Comparison of ENCODE assay signal across 28 cellular contexts in genomic region chr3:153462550-153462949, GRCh38.
"Had no signal": no experiment of that assay in that cellular context is flagged by ENCODE, and none has a peak within 500 bp of the region (broad histone marks: within the 10 kb centered on the region; RNA-seq: fewer than 3 reads in every experiment).

No MANE protein-coding gene starts in this region.

- H3K36me3 Mint-ChIP-seq: activated naive CD4-positive, alpha-beta T cell treated with anti-CD3 and anti-CD28 coated beads, Interleukin-2, amount 50 U/mL, for 24 hours; mesothelial cell of epicardium; naive B cell had no signal

- H3K4me3 ChIP-seq: gastroesophageal sphincter, heart left ventricle, pancreas, prostate gland, skin epidermis, upper lobe of left lung, vagina had no signal

- H3K9me3 ChIP-seq: gastroesophageal sphincter, heart left ventricle, pancreas, prostate gland, upper lobe of left lung, vagina had no signal

- H3K27ac Mint-ChIP-seq: activated CD4-positive, alpha-beta T cell treated with anti-CD3 and anti-CD28 coated beads for 36 hours; activated T-cell treated with anti-CD3 and anti-CD28 coated beads, Interleukin-2, amount 50 U/mL, for 24 hours; mesothelial cell of epicardium; naive B cell; stimulated activated naive CD8-positive, alpha-beta T cell treated with anti-CD3 and anti-CD28 coated beads, Interleukin-15, Interleukin-2, amounts not matched to agents 100 ng/mL and 50 ng/mL, for 24 hours had no signal

- H3K36me3 ChIP-seq: gastroesophageal sphincter, heart left ventricle, pancreas, prostate gland, upper lobe of left lung, vagina had no signal

- H3K27me3 Mint-ChIP-seq: activated CD4-positive, alpha-beta T cell treated with anti-CD3 and anti-CD28 coated beads for 36 hours; activated naive CD4-positive, alpha-beta T cell treated with anti-CD3 and anti-CD28 coated beads, Interleukin-2, amount 50 U/mL, for 24 hours; activated T-cell treated with anti-CD3 and anti-CD28 coated beads, Interleukin-2, amount 50 U/mL, for 24 hours; naive B cell; stimulated activated naive CD8-positive, alpha-beta T cell treated with anti-CD3 and anti-CD28 coated beads, Interleukin-15, Interleukin-2, amounts not matched to agents 100 ng/mL and 50 ng/mL, for 24 hours had no signal

- H3K27ac ChIP-seq: gastroesophageal sphincter, heart left ventricle, pancreas, prostate gland, skin epidermis, upper lobe of left lung, vagina had no signal

- DNase-seq: activated CD4-positive, alpha-beta T cell treated with anti-CD3 and anti-CD28 coated beads for 36 hours; activated CD4-positive, alpha-beta T cell treated with anti-CD3 and anti-CD28 coated beads, Interleukin-2, amount 50 U/mL, for 48 hours; activated CD4-positive, CD25-positive, alpha-beta regulatory T cell; activated CD8-positive, alpha-beta memory T cell treated with anti-CD3 and anti-CD28 coated beads, Interleukin-2, amount 50 U/mL, for 48 hours; activated gamma-delta T cell; activated T-cell treated with anti-CD3 and anti-CD28 coated beads, Interleukin-2, amount 50 U/mL, for 24 hours; anterior cingulate cortex; dermis blood vessel endothelial cell; effector CD8-positive, alpha-beta T cell; erythroblast; heart left ventricle; hypothalamus; naive B cell; nucleus accumbens; pancreas; retina; stimulated activated CD4-positive, alpha-beta T cell treated with anti-CD3 and anti-CD28 coated beads, Interleukin-12 subunit alpha, Interleukin-12 subunit beta, amount 100 ng/mL, for 4 hours; stimulated activated CD4-positive, alpha-beta T cell treated with anti-CD3 and anti-CD28 coated beads, Interleukin-4, amount 100 ng/mL, for 1 hour had no signal

- H3K9me3 Mint-ChIP-seq: activated naive CD4-positive, alpha-beta T cell treated with anti-CD3 and anti-CD28 coated beads, Interleukin-2, amount 50 U/mL, for 24 hours; mesothelial cell of epicardium; neural crest cell; stimulated activated naive CD8-positive, alpha-beta T cell treated with anti-CD3 and anti-CD28 coated beads, Interleukin-15, Interleukin-2, amounts not matched to agents 100 ng/mL and 50 ng/mL, for 24 hours had no signal

- H3K27me3 ChIP-seq: gastroesophageal sphincter, heart left ventricle, pancreas, upper lobe of left lung, vagina had no signal

- H3K4me3 Mint-ChIP-seq: activated CD4-positive, alpha-beta T cell treated with anti-CD3 and anti-CD28 coated beads for 36 hours; activated naive CD4-positive, alpha-beta T cell treated with anti-CD3 and anti-CD28 coated beads, Interleukin-2, amount 50 U/mL, for 24 hours; activated T-cell treated with anti-CD3 and anti-CD28 coated beads, Interleukin-2, amount 50 U/mL, for 24 hours; mesothelial cell of epicardium; naive B cell; neural crest cell; stimulated activated naive CD8-positive, alpha-beta T cell treated with anti-CD3 and anti-CD28 coated beads, Interleukin-15, Interleukin-2, amounts not matched to agents 100 ng/mL and 50 ng/mL, for 24 hours had no signal

- ATAC-seq: activated CD4-positive, alpha-beta T cell treated with anti-CD3 and anti-CD28 coated beads for 36 hours; gastroesophageal sphincter; heart left ventricle; pancreas; sciatic nerve had no signal

- H3K4me1 ChIP-seq: gastroesophageal sphincter, heart left ventricle, pancreas, prostate gland, upper lobe of left lung, vagina had no signal

- H3K4me1 Mint-ChIP-seq: mesothelial cell of epicardium, neural crest cell had no signal
